8 cellular contexts compared by ENCODE assay signal in the genomic region with DNA sequence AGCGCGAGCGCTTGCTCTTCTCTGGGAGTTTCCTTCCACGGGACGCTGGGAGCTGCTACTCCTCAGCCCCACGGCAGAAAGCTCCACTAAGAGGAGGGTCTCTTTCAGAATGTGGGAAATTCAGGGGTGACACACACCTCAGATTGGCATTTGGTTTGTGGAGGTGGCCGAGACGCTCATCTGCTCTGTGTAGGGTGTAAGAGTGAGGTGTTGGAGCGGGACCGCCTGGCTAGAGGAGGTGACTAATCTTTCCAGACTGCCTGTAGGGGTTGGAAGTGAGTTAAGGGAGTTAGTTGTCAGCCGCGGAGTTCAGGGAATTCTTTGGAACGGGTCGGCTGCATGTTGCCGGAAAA. TPM values are rescaled to one million over a fixed set of nuclear protein-coding genes. Genes with fewer than 3 reads are reported as not detected.
DNase-seq lines count a peak whose midpoint lies in the region; ATAC-seq and TF ChIP-seq lines count a peak whose summit lies in the region.

No MANE protein-coding gene starts in this region.

- no peaks in the 10 kb centered on the region for H3K27me3 ChIP-seq in body of pancreas

- H3K9me3 ChIP-seq in body of pancreas: no peaks in the 10 kb centered on the region

- peak; percentile 77 for DNase-seq in EL
- peak; percentile 78 for DNase-seq in RWPE1 (ENCODE audit: low spot score)
- DNase-seq in body of pancreas: peak in 3 of 4 donors; percentile 28 to 43 (median 42)
- peak; percentile 88 for DNase-seq in islet precursor cell
- DNase-seq in stimulated activated CD4-positive, alpha-beta T cell treated with anti-CD3 and anti-CD28 coated beads, Interleukin-15, amount 100 ng/mL, for 24 hours: peak; percentile 52
- DNase-seq in NCI-H2081 (lab: John Stamatoyannopoulos, UW): no peak
- DNase-seq in NCI-H2171 (lab: John Stamatoyannopoulos, UW): no peak

- TF ChIP-seq CTCF in RWPE1 (conservative IDR thresholded peaks at IDR 0.05; ENCODE audit: low read depth) (no peak), body of pancreas (IDR thresholded peaks at IDR 0.05) (no peak)

- H3K36me3 ChIP-seq in body of pancreas (replicated peaks in 1 of 2; ENCODE audit: insufficient read depth in 1 of 2, low read depth in 2 of 2): peaks cover 0 to 4% of the 10 kb centered on the region in 2 donors

- WGBS in body of pancreas, 2 donors: 0 to 1% methylated on average over 7 to 15 of the region's 15 CpGs

- no peak for TF ChIP-seq POLR2A in body of pancreas (IDR thresholded peaks at IDR 0.05)

- H3K4me3 ChIP-seq in body of pancreas: peak overlapping the region; percentile 47 to 87

- H3K27ac ChIP-seq in RWPE1 (peak overlapping the region; percentile 81), body of pancreas (peak overlapping the region; percentile 57 to 81 (median 68))

- CTCF ChIA-PET in RWPE1 (lab: Yijun Ruan, JAX): interaction anchor here (1.8 kb wide), 1 partner anchor 17 kb away, joined by 6 read pairs; no protein-coding TSS in a partner anchor

- ATAC-seq in HG02588 (IDR thresholded peaks at IDR 0.05; ENCODE audit: unreplicated experiment) (peak; percentile 4), body of pancreas (peak; percentile 30)

- POLR2A ChIA-PET in RWPE1 (lab: Yijun Ruan, JAX; ENCODE audit: low non-redundant PET): no interaction called here

- intact Hi-C loops in body of pancreas (cut with DNase I): no loop called here

- H3K4me1 ChIP-seq in body of pancreas: peaks cover 16% of the 10 kb centered on the region

RNA-seq across cellular contexts. Expression of gene PSMD11, which starts 0.7 kb away (rescaled TPM):
- 10 to 100 TPM; 18.9 to 24.7 TPM for total RNA-seq in body of pancreas

RNA-seq across cellular contexts. Expression of gene CDK5R1, which starts 41.7 kb away (rescaled TPM):
- total RNA-seq in body of pancreas: 1 to 10 TPM; 1.0 to 1.6 TPM

Comparison
In these comparisons a context has a peak if more than half of its experiments do, and no peak if none do; other contexts are left out.
1. DNase-seq: peak in EL (single experiment), RWPE1 (single experiment), body of pancreas (3 of 4), islet precursor cell (single experiment) and stimulated activated CD4-positive, alpha-beta T cell treated with anti-CD3 and anti-CD28 coated beads, Interleukin-15, amount 100 ng/mL, for 24 hours (single experiment); none in NCI-H2081 (0 of 2) and NCI-H2171 (single experiment).